ENCODE assay signal across 16 cellular contexts in genomic region chr5:172885594-172886340, GRCh38. TPM values are rescaled to one million over a fixed set of nuclear protein-coding genes. Genes with fewer than 3 reads are reported as not detected.
A peak's percentile ranks its signal among the peaks of the same experiment; 100 is the strongest.
DNase-seq lines count a peak whose midpoint lies in the region; ATAC-seq and TF ChIP-seq lines count a peak whose summit lies in the region.
"Had no signal": no experiment of that assay in that cellular context is flagged by ENCODE, and none has a peak within 500 bp of the region (broad histone marks: within the 10 kb centered on the region; RNA-seq: fewer than 3 reads in every experiment).

No MANE protein-coding gene starts in this region.

- H3K79me2 ChIP-seq in ACC112 (ENCODE audit: control insufficient read depth, insufficient read depth, low read length, unreplicated experiment) = peaks cover 66% of the 10 kb centered on the region

- H3K27me3 ChIP-seq in ACC112 (ENCODE audit: insufficient read depth, low read length) (no peaks in the 10 kb centered on the region), RWPE2 (ENCODE audit: insufficient read depth, poor library complexity, severe bottlenecking) (no peaks in the 10 kb centered on the region), right cardiac atrium (ENCODE audit: control insufficient read depth, insufficient read depth) (no peaks in the 10 kb centered on the region)

- no peak for DNase-seq in RWPE2 (ENCODE audit: low spot score)
- peak; percentile 39 to 77 (median 76) for DNase-seq in right cardiac atrium
- DNase-seq in posterior vena cava (ENCODE audit: low spot score) = peak; percentile 86
- no peak for DNase-seq in HPDE6-E6E7 (ENCODE audit: extremely low spot score)
- no peak for DNase-seq in medulla oblongata (ENCODE audit: extremely low spot score)
- DNase-seq in GM10266 (ENCODE audit: extremely low spot score) = no peak
- DNase-seq: activated naive CD4-positive, alpha-beta T cell treated with anti-CD3 and anti-CD28 coated beads for 36 hours; foreskin melanocyte; H7; NCI-H345; OCI-M1; SW 1271; WERI-Rb-1 had no signal

- no peak overlapping the region for H2AFZ ChIP-seq in ACC112 (ENCODE audit: low read length, unreplicated experiment)

- intact Hi-C loops in right cardiac atrium (cut with DNase I) = no loop called here
- intact Hi-C loops in posterior vena cava (cut with DNase I) = no loop called here

- no peak overlapping the region for H3K4me3 ChIP-seq in ACC112 (ENCODE audit: low read depth, low read length)
- H3K4me3 ChIP-seq in RWPE2 (ENCODE audit: severe bottlenecking) = no peak overlapping the region
- H3K4me3 ChIP-seq in right cardiac atrium (ENCODE audit: low read length) = no peak overlapping the region

- no peaks in the 10 kb centered on the region for H3K9me3 ChIP-seq in RWPE2 (ENCODE audit: severe bottlenecking)
- H3K9me3 ChIP-seq in right cardiac atrium (ENCODE audit: control insufficient read depth, low read length) = no peaks in the 10 kb centered on the region

- TF ChIP-seq CTCF in RWPE2 (IDR thresholded peaks at IDR 0.05; ENCODE audit: poor library complexity, severe bottlenecking) (no peak), GM10266 (IDR thresholded peaks at IDR 0.05; ENCODE audit: control insufficient read depth, insufficient read depth, low read depth, missing control alignments) (no peak)

- H3K36me3 ChIP-seq in ACC112 (ENCODE audit: insufficient read depth, low read length) (peaks cover 10% of the 10 kb centered on the region; the same call in 1 of the 2 replicates), RWPE2 (ENCODE audit: low read depth) (peaks cover 64% of the 10 kb centered on the region)

- 0 out of 2 replicates have a peak overlapping the region, but pooled peaks have one; percentile 40 for H3K27ac ChIP-seq in ACC112 (ENCODE audit: low read depth, low read length)
- peak overlapping the region; percentile 42 for H3K27ac ChIP-seq in RWPE2 (ENCODE audit: poor library complexity, severe bottlenecking)
- H3K27ac ChIP-seq in right cardiac atrium (ENCODE audit: low read length) = no peak overlapping the region
- H3K27ac ChIP-seq: KMS-11, WERI-Rb-1 had no signal

- H3K4me1 ChIP-seq in ACC112 (ENCODE audit: control insufficient read depth, insufficient read depth, low read length, unreplicated experiment) = peaks cover 32% of the 10 kb centered on the region
- H3K4me1 ChIP-seq in RWPE2 (ENCODE audit: insufficient read depth, poor library complexity, severe bottlenecking) = peaks cover 17% of the 10 kb centered on the region
- H3K4me1 ChIP-seq in right cardiac atrium (ENCODE audit: control insufficient read depth, insufficient read depth, low read length) = peaks cover 8% of the 10 kb centered on the region

- ATAC-seq in RWPE2 (ENCODE audit: low read depth) = no peak
- no peak for ATAC-seq in right cardiac atrium
- ATAC-seq in GM21619 (IDR thresholded peaks at IDR 0.05; ENCODE audit: unreplicated experiment) = no peak

- 79% methylated on average over 23 of the region's 23 CpGs for WGBS in right cardiac atrium

RNA-seq across cellular contexts. Expression of gene ERGIC1, which starts 51.7 kb away (rescaled TPM):
- total RNA-seq in right cardiac atrium = 10 to 100 TPM; 75.7 to 96.8 (median 86.9) TPM
- 73.1 TPM for polyA plus RNA-seq in right cardiac atrium
- 100 to 1,000 TPM; 140 to 169 TPM for total RNA-seq in posterior vena cava

Comparison
In these comparisons a context has a peak if more than half of its experiments do, and no peak if none do; other contexts are left out.
1. DNase-seq: peak in right cardiac atrium (3 of 3) and posterior vena cava (single experiment); none in RWPE2 (single experiment), HPDE6-E6E7 (single experiment), medulla oblongata (single experiment) and GM10266 (single experiment).